In the genomic region with DNA sequence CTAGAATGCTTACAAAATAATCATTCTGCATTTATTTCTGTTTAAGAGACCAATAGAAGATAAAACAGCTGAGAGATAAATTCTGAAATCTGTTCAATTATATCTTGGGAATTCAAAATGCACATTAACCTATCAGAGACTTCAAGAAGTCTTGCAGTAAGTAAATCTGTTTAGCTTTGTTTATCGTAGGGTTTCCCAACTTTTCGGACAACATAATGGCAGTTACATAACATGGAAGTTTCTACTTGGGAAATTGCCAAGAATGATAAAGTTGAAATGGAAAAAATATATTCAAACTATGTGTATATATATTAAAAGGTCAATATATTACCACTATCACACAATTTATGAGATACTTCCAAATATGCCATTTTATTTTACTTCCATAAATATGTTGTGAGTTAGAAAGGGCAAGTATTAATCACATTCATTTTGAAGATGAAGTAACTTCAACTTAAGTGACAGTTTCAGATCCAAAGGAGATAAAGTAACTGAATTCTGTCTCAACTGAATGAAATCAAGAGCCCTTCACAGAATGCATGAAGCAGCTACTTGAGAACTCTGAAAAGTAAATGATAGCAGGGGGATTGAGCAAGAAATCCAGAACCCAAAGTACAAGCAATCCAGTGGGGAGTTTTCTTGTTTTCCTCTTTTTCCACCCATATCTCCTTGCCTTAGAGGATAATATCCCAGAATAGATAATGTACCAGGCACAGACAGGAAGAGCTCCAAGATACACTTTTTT, we compare ENCODE assay signal across 30 cellular contexts.
A peak's percentile ranks its signal among the peaks of the same experiment; 100 is the strongest.
DNase-seq lines count a peak whose midpoint lies in the region; ATAC-seq, FAIRE-seq and TF ChIP-seq lines count a peak whose summit lies in the region.
"Had no signal": no experiment of that assay in that cellular context is flagged by ENCODE, and none has a peak within 500 bp of the region (broad histone marks: within the 10 kb centered on the region; RNA-seq: fewer than 3 reads in every experiment).

No MANE protein-coding gene starts in this region.

- no peak for TF ChIP-seq EP300 in A549 (IDR thresholded peaks at IDR 0.05)

- H3K9me3 ChIP-seq in A549 (no peaks in the 10 kb centered on the region), OCI-LY3 (ENCODE audit: insufficient read depth, low read length) (no peaks in the 10 kb centered on the region), pancreas (no peaks in the 10 kb centered on the region), vagina (no peaks in the 10 kb centered on the region)
- H3K9me3 ChIP-seq: BLaER1 treated with 17β-estradiol and CSF1 and Interleukin-3, amounts not matched to agents 10 nM and 100 nM; HAP-1; MG63; SJSA1 had no signal

- H3K36me3 ChIP-seq in OCI-LY3 (replicated peaks; ENCODE audit: low read depth, low read length), result no peaks in the 10 kb centered on the region
- H3K36me3 ChIP-seq in pancreas, result no peaks in the 10 kb centered on the region
- H3K36me3 ChIP-seq in vagina, result no peaks in the 10 kb centered on the region
- H3K36me3 ChIP-seq: BLaER1 treated with 17β-estradiol and CSF1 and Interleukin-3, amounts not matched to agents 10 nM and 100 nM; HAP-1; SJSA1 had no signal

- FAIRE-seq in A549 (lab: Jason Lieb, UNC), result peak; percentile 13
- peak; percentile 63 for FAIRE-seq in pancreas (lab: Jason Lieb, UNC)
- FAIRE-seq: GM18507 had no signal

- no peaks in the 10 kb centered on the region for H4K20me1 ChIP-seq in OCI-LY3 (ENCODE audit: insufficient read depth, low read length)
- H4K20me1 ChIP-seq: BLaER1 treated with 17β-estradiol and CSF1 and Interleukin-3, amounts not matched to agents 10 nM and 100 nM had no signal

- WGBS in A549 (ENCODE audit: missing lambda C conversion rate), result 91% methylated on average over 2 of the region's 2 CpGs
- WGBS in pancreas, 2 donors, result 57 to 59% methylated on average over 2 of the region's 2 CpGs

- no peaks in the 10 kb centered on the region for H3K79me2 ChIP-seq in OCI-LY3 (ENCODE audit: low read length)

- H3K4me1 ChIP-seq in A549 (no peaks in the 10 kb centered on the region), OCI-LY3 (ENCODE audit: low read length) (peaks cover 14% of the 10 kb centered on the region), pancreas (no peaks in the 10 kb centered on the region), vagina (no peaks in the 10 kb centered on the region)
- H3K4me1 ChIP-seq: BLaER1 treated with 17β-estradiol and CSF1 and Interleukin-3, amounts not matched to agents 10 nM and 100 nM; HAP-1 had no signal

- CTCF ChIA-PET in A549 (lab: Yijun Ruan, JAX), result interaction anchor here (0.7 to 1.2 kb wide), 2 partner anchors 9 to 233 kb away, joined by 3 to 4 read pairs; no protein-coding TSS in a partner anchor

- intact Hi-C loops in pancreas (cut with DNase I), result no loop called here
- intact Hi-C loops in vagina (cut with DNase I), result no loop called here

- ATAC-seq in A549 (no peak), pancreas (no peak), HG03571 (IDR thresholded peaks at IDR 0.05; ENCODE audit: unreplicated experiment) (no peak), GM21825 (IDR thresholded peaks at IDR 0.05; ENCODE audit: unreplicated experiment) (no peak)
- ATAC-seq: GM23338 had no signal

- TF ChIP-seq RAD21 in A549 (conservative IDR thresholded peaks at IDR 0.05 in 1 of 2, IDR thresholded peaks at IDR 0.05 in 1 of 2), result no peak

- H3K27ac ChIP-seq in A549 (no peak overlapping the region), OCI-LY3 (ENCODE audit: low read length) (no peak overlapping the region), pancreas (no peak overlapping the region), vagina (no peak overlapping the region)
- H3K27ac ChIP-seq: BLaER1 treated with 17β-estradiol and CSF1 and Interleukin-3, amounts not matched to agents 10 nM and 100 nM; SJSA1 had no signal

- TF ChIP-seq CTCF in A549 (IDR thresholded peaks at IDR 0.05), result no peak
- TF ChIP-seq CTCF in OCI-LY3 (IDR thresholded peaks at IDR 0.05; ENCODE audit: low read depth, low read length), result no peak
- no peak for TF ChIP-seq CTCF in fibroblast of pulmonary artery (IDR thresholded peaks at IDR 0.05; ENCODE audit: low read length, missing control alignments)
- TF ChIP-seq CTCF in pancreas (IDR thresholded peaks at IDR 0.05), result no peak
- TF ChIP-seq CTCF in vagina (IDR thresholded peaks at IDR 0.05), result no peak

- no peak overlapping the region for H3K4me3 ChIP-seq in A549
- no peak overlapping the region for H3K4me3 ChIP-seq in OCI-LY3 (ENCODE audit: low read length)
- no peak overlapping the region for H3K4me3 ChIP-seq in fibroblast of pulmonary artery (replicated peaks; ENCODE audit: low read depth, low read length)
- H3K4me3 ChIP-seq in pancreas, result no peak overlapping the region
- H3K4me3 ChIP-seq in vagina, result no peak overlapping the region
- H3K4me3 ChIP-seq: BLaER1 treated with 17β-estradiol and CSF1 and Interleukin-3, amounts not matched to agents 10 nM and 100 nM; GM23338; HAP-1; MG63; SJSA1 had no signal

- no peak overlapping the region for H2AFZ ChIP-seq in OCI-LY3 (ENCODE audit: low read depth, low read length)
- H2AFZ ChIP-seq: GM23338 had no signal

- POLR2A ChIA-PET in A549 (lab: Yijun Ruan, JAX), result no interaction called here

- no peak for TF ChIP-seq POLR2A in A549 (IDR thresholded peaks at IDR 0.05; ENCODE audit: low read length)
- no peak for TF ChIP-seq POLR2A in vagina (IDR thresholded peaks at IDR 0.05)

- H3K27me3 ChIP-seq in OCI-LY3 (ENCODE audit: low read depth, low read length) (no peaks in the 10 kb centered on the region), pancreas (no peaks in the 10 kb centered on the region), vagina (no peaks in the 10 kb centered on the region)
- H3K27me3 ChIP-seq: BLaER1 treated with 17β-estradiol and CSF1 and Interleukin-3, amounts not matched to agents 10 nM and 100 nM; MG63; SJSA1 had no signal

- H3K9ac ChIP-seq in OCI-LY3 (ENCODE audit: low read length), result no peak overlapping the region
- H3K9ac ChIP-seq: BLaER1 treated with 17β-estradiol and CSF1 and Interleukin-3, amounts not matched to agents 10 nM and 100 nM had no signal

- DNase-seq in A549 (ENCODE audit: low read depth in 1 of 2, low spot score in 1 of 2) (no peak), fibroblast of pulmonary artery (ENCODE audit: low read depth) (peak; percentile 30), pancreas (no peak), vagina (ENCODE audit: extremely low spot score in 2 of 2) (no peak), NCI-H69 (lab: John Stamatoyannopoulos, UW) (no peak)
- DNase-seq: 8988T; AML-193; CD4-positive, alpha-beta T cell; COR-L47; DMS53; KBM-7; MG63; NCI-H1048; NCI-H1417 treated with DMSO at 0.1 percent for 48 hours; NCI-H1694 treated with DMSO at 0.1 percent for 48 hours; NCI-H2081; NCI-H2171 treated with DMSO at 0.1 percent for 48 hours; NCI-H345; NCI-H524; NCI-H774; Right ventricle myocardium superior; RPMI8226 had no signal

- H3K4me2 ChIP-seq in A549, result no peak overlapping the region
- H3K4me2 ChIP-seq in OCI-LY3 (ENCODE audit: low read length), result peak overlapping the region; percentile 56
- H3K4me2 ChIP-seq: BLaER1 treated with 17β-estradiol and CSF1 and Interleukin-3, amounts not matched to agents 10 nM and 100 nM; GM23338 had no signal

TF ChIP-seq in A549, 52 proteins besides CTCF, POLR2A, EP300 and RAD21:
- TF ChIP-seq, protein P1, sequence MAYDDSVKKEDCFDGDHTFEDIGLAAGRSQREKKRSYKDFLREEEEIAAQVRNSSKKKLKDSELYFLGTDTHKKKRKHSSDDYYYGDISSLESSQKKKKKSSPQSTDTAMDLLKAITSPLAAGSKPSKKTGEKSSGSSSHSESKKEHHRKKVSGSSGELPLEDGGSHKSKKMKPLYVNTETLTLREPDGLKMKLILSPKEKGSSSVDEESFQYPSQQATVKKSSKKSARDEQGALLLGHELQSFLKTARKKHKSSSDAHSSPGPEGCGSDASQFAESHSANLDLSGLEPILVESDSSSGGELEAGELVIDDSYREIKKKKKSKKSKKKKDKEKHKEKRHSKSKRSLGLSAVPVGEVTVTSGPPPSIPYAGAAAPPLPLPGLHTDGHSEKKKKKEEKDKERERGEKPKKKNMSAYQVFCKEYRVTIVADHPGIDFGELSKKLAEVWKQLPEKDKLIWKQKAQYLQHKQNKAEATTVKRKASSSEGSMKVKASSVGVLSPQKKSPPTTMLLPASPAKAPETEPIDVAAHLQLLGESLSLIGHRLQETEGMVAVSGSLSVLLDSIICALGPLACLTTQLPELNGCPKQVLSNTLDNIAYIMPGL (CRISPR knock-in tag; IDR thresholded peaks at IDR 0.05; ENCODE audit: borderline replicate concordance), result no peak
- TF ChIP-seq CEBPB (IDR thresholded peaks at IDR 0.05) (no peak), NFE2L2 (conservative IDR thresholded peaks at IDR 0.05; ENCODE audit: low read length) (no peak), MAFK (IDR thresholded peaks at IDR 0.05; ENCODE audit: partially characterized antibody) (no peak), CBX2 (IDR thresholded peaks at IDR 0.05; ENCODE audit: borderline replicate concordance, low read depth) (no peak), ZNF302 (CRISPR knock-in tag; IDR thresholded peaks at IDR 0.05) (no peak), SREBF2 (IDR thresholded peaks at IDR 0.05) (no peak), HOXA7 (CRISPR knock-in tag; IDR thresholded peaks at IDR 0.05) (no peak), RARB (CRISPR knock-in tag; IDR thresholded peaks at IDR 0.05) (no peak), MAX (IDR thresholded peaks at IDR 0.05) (no peak), HOXB5 (CRISPR knock-in tag; IDR thresholded peaks at IDR 0.05) (no peak), ZFP36 (IDR thresholded peaks at IDR 0.05; ENCODE audit: borderline replicate concordance, partially characterized antibody) (no peak)
